In genomic region chr12:111893287-111893686, GRCh38 we compare ENCODE assay signal across 25 cellular contexts. TPM values are rescaled to one million over a fixed set of nuclear protein-coding genes. Genes with fewer than 3 reads are reported as not detected.
DNase-seq lines count a peak whose midpoint lies in the region; ATAC-seq and TF ChIP-seq lines count a peak whose summit lies in the region.
"Had no signal": no experiment of that assay in that cellular context is flagged by ENCODE, and none has a peak within 500 bp of the region (broad histone marks: within the 10 kb centered on the region; RNA-seq: fewer than 3 reads in every experiment).

No MANE protein-coding gene starts in this region.

- TF ChIP-seq CTCF in AG10803 (conservative IDR thresholded peaks at IDR 0.05; ENCODE audit: low read length): no peak
- TF ChIP-seq CTCF in thyroid gland (IDR thresholded peaks at IDR 0.05): no peak
- TF ChIP-seq CTCF in coronary artery (IDR thresholded peaks at IDR 0.05): no peak
- TF ChIP-seq CTCF in SK-N-SH (IDR thresholded peaks at IDR 0.05): no peak
- no peak for TF ChIP-seq CTCF in gastroesophageal sphincter (IDR thresholded peaks at IDR 0.05)

- no peak overlapping the region for H3K4me2 ChIP-seq in SK-N-SH
- H3K4me2 ChIP-seq: A549 had no signal

- intact Hi-C loops in thyroid gland (cut with DNase I): no loop called here

- H3K4me1 ChIP-seq in thyroid gland (no peaks in the 10 kb centered on the region), SK-N-SH (ENCODE audit: control insufficient read depth in 1 of 2, insufficient read depth in 2 of 2, low read depth in 1 of 2, low read length in 1 of 2) (no peaks in the 10 kb centered on the region), gastroesophageal sphincter (no peaks in the 10 kb centered on the region)
- H3K4me1 ChIP-seq: A549, BE2C, SJCRH30 had no signal

- WGBS in thyroid gland, 2 donors: 41 to 44% methylated on average over 2 of the region's 2 CpGs
- WGBS in SK-N-SH (ENCODE audit: low lambda C conversion rate): 96% methylated on average over 2 of the region's 2 CpGs
- WGBS in gastroesophageal sphincter (ENCODE audit: low coverage in 1 of 2), 2 donors: 17 to 33% methylated on average over 2 of the region's 2 CpGs

- peaks cover 20 to 33% of the 10 kb centered on the region in 2 donors for H3K36me3 ChIP-seq in thyroid gland
- peaks cover 54 to 72% of the 10 kb centered on the region in 2 experiments for H3K36me3 ChIP-seq in SK-N-SH (replicated peaks in 1 of 2; ENCODE audit: control insufficient read depth in 1 of 2, insufficient read depth in 2 of 2, low read length in 1 of 2)
- peaks cover 0 to 93% of the 10 kb centered on the region in 2 donors for H3K36me3 ChIP-seq in gastroesophageal sphincter

- ATAC-seq in gastroesophageal sphincter: no peak
- ATAC-seq: A549, HepG2, K562 had no signal

- no peak for TF ChIP-seq RAD21 in SK-N-SH (IDR thresholded peaks at IDR 0.05; ENCODE audit: low read length)

- H3K9me2 ChIP-seq in SK-N-SH: no peaks in the 10 kb centered on the region

- H3K9me3 ChIP-seq in thyroid gland: no peaks in the 10 kb centered on the region
- no peaks in the 10 kb centered on the region for H3K9me3 ChIP-seq in SK-N-SH
- no peaks in the 10 kb centered on the region for H3K9me3 ChIP-seq in gastroesophageal sphincter
- H3K9me3 ChIP-seq: A549, BE2C, SJCRH30 had no signal

- no peak for TF ChIP-seq EP300 in SK-N-SH (IDR thresholded peaks at IDR 0.05; ENCODE audit: borderline replicate concordance in 1 of 2, low read depth in 1 of 2, low read length in 1 of 2)
- TF ChIP-seq EP300 in gastroesophageal sphincter (IDR thresholded peaks at IDR 0.05): no peak

- DNase-seq in AG10803 (ENCODE audit: low read depth): peak; percentile 7
- peak; percentile 5 for DNase-seq in M059J (ENCODE audit: low read depth)
- DNase-seq in fibroblast of gingiva (ENCODE audit: low read depth): peak; percentile 74
- peak; percentile 12 to 40 for DNase-seq in thyroid gland
- DNase-seq in coronary artery (ENCODE audit: low spot score): no peak
- no peak for DNase-seq in SK-N-SH
- DNase-seq: BE2C; CD8-positive, alpha-beta memory T cell; DMS 273 treated with DMSO at 0.1 percent for 48 hours; DMS79; GF-D8; Kasumi-1; MV-4-11; NCI-H1105; NCI-H1436 treated with DMSO at 0.1 percent for 48 hours; NCI-H1930; NCI-H2107; NCI-H446; NCI-H524 treated with DMSO at 0.1 percent for 48 hours; NCI-H774; SJCRH30 had no signal

- CTCF ChIA-PET in SK-N-SH (lab: Yijun Ruan, JAX): no interaction called here

- TF ChIP-seq POLR2A in thyroid gland (IDR thresholded peaks at IDR 0.05) (no peak), gastroesophageal sphincter (IDR thresholded peaks at IDR 0.05) (no peak)

- H3K27ac ChIP-seq in thyroid gland: peak overlapping the region in 2 of 3 donors; percentile 7
- H3K27ac ChIP-seq in coronary artery: no peak overlapping the region
- no peak overlapping the region for H3K27ac ChIP-seq in SK-N-SH (ENCODE audit: low read depth in 2 of 2, low read length in 1 of 2)
- no peak overlapping the region for H3K27ac ChIP-seq in gastroesophageal sphincter
- H3K27ac ChIP-seq: A549, SJCRH30 had no signal

- H3K4me3 ChIP-seq in AG10803 (ENCODE audit: low read length): no peak overlapping the region
- H3K4me3 ChIP-seq in thyroid gland (replicated peaks in 1 of 3): no peak overlapping the region
- no peak overlapping the region for H3K4me3 ChIP-seq in coronary artery
- no peak overlapping the region; a peak in 1 of 4 replicates for H3K4me3 ChIP-seq in SK-N-SH (ENCODE audit: low read depth in 2 of 2, low read length in 1 of 2)
- H3K4me3 ChIP-seq in gastroesophageal sphincter: no peak overlapping the region
- H3K4me3 ChIP-seq: A549, K562, SJCRH30 had no signal

- no peaks in the 10 kb centered on the region for H3F3A ChIP-seq in SK-N-SH (replicated peaks; ENCODE audit: insufficient read depth)

- POLR2A ChIA-PET in SK-N-SH (lab: Yijun Ruan, JAX): no interaction called here

- H4K20me1 ChIP-seq in SK-N-SH (ENCODE audit: insufficient read depth): no peaks in the 10 kb centered on the region

- H2AFZ ChIP-seq in SK-N-SH (ENCODE audit: low read depth): no peak overlapping the region

- H3K27me3 ChIP-seq in thyroid gland (no peaks in the 10 kb centered on the region), SK-N-SH (ENCODE audit: insufficient read depth) (no peaks in the 10 kb centered on the region), gastroesophageal sphincter (no peaks in the 10 kb centered on the region)
- H3K27me3 ChIP-seq: BE2C, SJCRH30 had no signal

- no peak overlapping the region for H3K9ac ChIP-seq in SK-N-SH

- H3K79me2 ChIP-seq in SK-N-SH (ENCODE audit: insufficient read depth): no peaks in the 10 kb centered on the region

TF ChIP-seq in SK-N-SH, 30 proteins besides CTCF, POLR2A, EP300 and RAD21:
- TF ChIP-seq JUND (IDR thresholded peaks at IDR 0.05): no peak
- TF ChIP-seq MXI1 (IDR thresholded peaks at IDR 0.05; ENCODE audit: low read depth, low read length): no peak
- TF ChIP-seq FOSL2 (IDR thresholded peaks at IDR 0.05; ENCODE audit: borderline replicate concordance, low read depth): no peak
- TF ChIP-seq NRF1 (IDR thresholded peaks at IDR 0.05; ENCODE audit: low read depth, low read length): no peak
- no peak for TF ChIP-seq RFX5 (IDR thresholded peaks at IDR 0.05; ENCODE audit: low read length)
- TF ChIP-seq TAF1 (IDR thresholded peaks at IDR 0.05; ENCODE audit: borderline replicate concordance, low read depth, low read length): no peak
- no peak for TF ChIP-seq SIN3A (IDR thresholded peaks at IDR 0.05; ENCODE audit: borderline replicate concordance, low read depth, low read length)
- TF ChIP-seq, protein P1, sequence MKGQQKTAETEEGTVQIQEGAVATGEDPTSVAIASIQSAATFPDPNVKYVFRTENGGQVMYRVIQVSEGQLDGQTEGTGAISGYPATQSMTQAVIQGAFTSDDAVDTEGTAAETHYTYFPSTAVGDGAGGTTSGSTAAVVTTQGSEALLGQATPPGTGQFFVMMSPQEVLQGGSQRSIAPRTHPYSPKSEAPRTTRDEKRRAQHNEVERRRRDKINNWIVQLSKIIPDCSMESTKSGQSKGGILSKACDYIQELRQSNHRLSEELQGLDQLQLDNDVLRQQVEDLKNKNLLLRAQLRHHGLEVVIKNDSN (IDR thresholded peaks at IDR 0.05; ENCODE audit: borderline replicate concordance, low read depth): no peak
- no peak for TF ChIP-seq ELF1 (IDR thresholded peaks at IDR 0.05)
- no peak for TF ChIP-seq FOXM1 (IDR thresholded peaks at IDR 0.05; ENCODE audit: low read depth)
- no peak for TF ChIP-seq RXRA (IDR thresholded peaks at IDR 0.05; ENCODE audit: borderline replicate concordance, low read depth)
- TF ChIP-seq MEF2A (IDR thresholded peaks at IDR 0.05; ENCODE audit: borderline replicate concordance, low read depth): no peak
- TF ChIP-seq RCOR1 (IDR thresholded peaks at IDR 0.05; ENCODE audit: low read length): no peak
- TF ChIP-seq MAX (IDR thresholded peaks at IDR 0.05; ENCODE audit: low read depth): no peak
- no peak for TF ChIP-seq NFIC (IDR thresholded peaks at IDR 0.05; ENCODE audit: borderline replicate concordance)
- TF ChIP-seq USF2 (IDR thresholded peaks at IDR 0.05; ENCODE audit: borderline replicate concordance, low read depth, low read length): no peak
- no peak for TF ChIP-seq GABPA (IDR thresholded peaks at IDR 0.05; ENCODE audit: low read depth)
- TF ChIP-seq YY1 (IDR thresholded peaks at IDR 0.05; ENCODE audit: low read depth): no peak
- TF ChIP-seq TCF12 (IDR thresholded peaks at IDR 0.05): no peak

RNA-seq across cellular contexts. Expression of gene MAPKAPK5, which starts 51.3 kb away (rescaled TPM):
- 24.0 and 38.8 TPM in 2 replicates for total RNA-seq in M059J (2014; rRNA removed; shearing (Covaris generic))
- total RNA-seq in thyroid gland: 10 to 100 TPM; 54.3 to 81.6 (median 60.0) TPM
- 38.1 and 45.0 TPM in 2 replicates for polyA plus RNA-seq in SK-N-SH (2012; rRNA removed)
- 36.1 and 38.2 TPM in 2 replicates for polyA plus RNA-seq in SK-N-SH (2012; cell fraction: cytosol; rRNA removed)
- polyA plus RNA-seq in SK-N-SH (2012; cell fraction: nucleus; rRNA removed): 55.4 and 55.6 TPM in 2 replicates
- total RNA-seq in gastroesophageal sphincter: 10 to 100 TPM; 40.7 to 70.4 (median 50.4) TPM

Comparison
In these comparisons a context has a peak if more than half of its experiments do, and no peak if none do; other contexts are left out.
1. DNase-seq: peak in AG10803 (single experiment), M059J (single experiment), fibroblast of gingiva (single experiment) and thyroid gland (2 of 2); none in coronary artery (single experiment) and SK-N-SH (single experiment).
2. H3K27ac ChIP-seq: peak in thyroid gland (2 of 3); none in coronary artery (0 of 2), SK-N-SH (0 of 2) and gastroesophageal sphincter (0 of 4).